8 cellular contexts compared by ENCODE assay signal in genomic region chr10:48224296-48224695, GRCh38. TPM values are rescaled to one million over a fixed set of nuclear protein-coding genes. Genes with fewer than 3 reads are reported as not detected.
"Had no signal": no experiment of that assay in that cellular context is flagged by ENCODE, and none has a peak within 500 bp of the region (broad histone marks: within the 10 kb centered on the region; RNA-seq: fewer than 3 reads in every experiment).

No MANE protein-coding gene starts in this region.

- H3K4me2 ChIP-seq: GM23338 had no signal

- H3K4me3 Mint-ChIP-seq: GM23338, H9 had no signal

- H2AFZ ChIP-seq: GM23338 had no signal

- H3K4me3 ChIP-seq: GM23338, K562 had no signal

- H3K27ac Mint-ChIP-seq: GM23338, H9 had no signal

- DNase-seq: HCEC 1CT, IMR-90 had no signal

- ATAC-seq: GM23338, K562 had no signal

- H3K9me3 Mint-ChIP-seq: GM23338, H9 had no signal

- FAIRE-seq: H1, HTR-8/SVneo, K562 had no signal

RNA-seq across cellular contexts. Expression of gene FRMPD2, which starts 50.2 kb away (rescaled TPM):
- total RNA-seq: GM23338, HT-29 had no signal
- polyA plus RNA-seq: GM23338, IMR-90 had no signal
